In genomic region chr4:2799971-2800690, GRCh38 we compare ENCODE assay signal across 8 cellular contexts. TPM values are rescaled to one million over a fixed set of nuclear protein-coding genes. Genes with fewer than 3 reads are reported as not detected.
DNase-seq lines count a peak whose midpoint lies in the region; ATAC-seq and TF ChIP-seq lines count a peak whose summit lies in the region.

No MANE protein-coding gene starts in this region.

- no peaks in the 10 kb centered on the region for H3K27me3 ChIP-seq in BLaER1 treated with 17β-estradiol and CSF1 and Interleukin-3, amounts not matched to agents 10 nM and 100 nM
- H3K27me3 ChIP-seq in Panc1 (ENCODE audit: control insufficient read depth, insufficient read depth, low read length): no peaks in the 10 kb centered on the region
- H3K27me3 ChIP-seq in effector memory CD4-positive, alpha-beta T cell (replicated peaks; ENCODE audit: control insufficient read depth, insufficient read depth, low read length, poor library complexity, severe bottlenecking): no peaks in the 10 kb centered on the region

- peaks cover 0 to 52% (median 0%) of the 10 kb centered on the region in 11 experiments; a peak in 10 of 22 replicates for H3K36me3 ChIP-seq in BLaER1 treated with 17β-estradiol and CSF1 and Interleukin-3, amounts not matched to agents 10 nM and 100 nM
- no peaks in the 10 kb centered on the region for H3K36me3 ChIP-seq in Panc1 (ENCODE audit: control insufficient read depth, insufficient read depth, low read length)
- no peaks in the 10 kb centered on the region for H3K36me3 ChIP-seq in effector memory CD4-positive, alpha-beta T cell (ENCODE audit: control insufficient read depth, insufficient read depth, low read length)

- in situ Hi-C loops in Panc1 (cut with HindIII; ENCODE audit: low pct_unique_long_range_greater_than_20kb, low sequenced_read_pairs): no loop called here

- peak overlapping the region; percentile 88 to 99 (median 93) for H3K27ac ChIP-seq in BLaER1 treated with 17β-estradiol and CSF1 and Interleukin-3, amounts not matched to agents 10 nM and 100 nM
- H3K27ac ChIP-seq in Panc1 (ENCODE audit: low read length): peak overlapping the region; percentile 89
- peak overlapping the region; percentile 69 for H3K27ac ChIP-seq in effector memory CD4-positive, alpha-beta T cell (ENCODE audit: insufficient read depth, low read length, poor library complexity, severe bottlenecking)

- peak overlapping the region; percentile 98 to 99 (median 99) for H3K27ac Mint-ChIP-seq in nephron

- peaks cover 27% of the 10 kb centered on the region for H3K4me1 Mint-ChIP-seq in nephron

- H4K20me1 ChIP-seq in BLaER1 treated with 17β-estradiol and CSF1 and Interleukin-3, amounts not matched to agents 10 nM and 100 nM: peaks cover 0 to 77% (median 0%) of the 10 kb centered on the region in 11 experiments; a peak in 10 of 22 replicates

- H3K9me3 Mint-ChIP-seq in nephron: no peaks in the 10 kb centered on the region

- H3K4me3 Mint-ChIP-seq in nephron: peak overlapping the region in 2 of 3 experiments; percentile 73 to 76

- H3K36me3 Mint-ChIP-seq in nephron (ENCODE audit: low read depth): no peaks in the 10 kb centered on the region

- H3K9ac ChIP-seq in BLaER1 treated with 17β-estradiol and CSF1 and Interleukin-3, amounts not matched to agents 10 nM and 100 nM: peak overlapping the region; percentile 83 to 96 (median 90)

- peaks cover 3% of the 10 kb centered on the region for H3K27me3 Mint-ChIP-seq in nephron (ENCODE audit: low read depth)

- H3K4me1 ChIP-seq in BLaER1 treated with 17β-estradiol and CSF1 and Interleukin-3, amounts not matched to agents 10 nM and 100 nM: peaks cover 84 to 100% (median 97%) of the 10 kb centered on the region in 10 experiments
- H3K4me1 ChIP-seq in Panc1 (ENCODE audit: control insufficient read depth, insufficient read depth, low read length): peaks cover 81% of the 10 kb centered on the region
- peaks cover 45% of the 10 kb centered on the region for H3K4me1 ChIP-seq in effector memory CD4-positive, alpha-beta T cell (ENCODE audit: control insufficient read depth, insufficient read depth, low read length, poor library complexity, severe bottlenecking)

- ATAC-seq in Panc1: peak; percentile 28

- peak overlapping the region; percentile 93 to 100 (median 99) for H3K4me2 ChIP-seq in BLaER1 treated with 17β-estradiol and CSF1 and Interleukin-3, amounts not matched to agents 10 nM and 100 nM

- intact Hi-C loops in Panc1 (cut with micrococcal nuclease; ENCODE audit: unreplicated experiment): loop anchor here (10.0 kb wide), 1 partner anchor 135 kb away; no protein-coding TSS in a partner anchor

- peak overlapping the region; percentile 41 to 88 (median 74); a peak in 19 of 20 replicates for H3K4me3 ChIP-seq in BLaER1 treated with 17β-estradiol and CSF1 and Interleukin-3, amounts not matched to agents 10 nM and 100 nM
- peak overlapping the region; percentile 29 to 57 for H3K4me3 ChIP-seq in Panc1 (ENCODE audit: low read depth in 2 of 2, low read length in 2 of 2)
- H3K4me3 ChIP-seq in effector memory CD4-positive, alpha-beta T cell (ENCODE audit: insufficient read depth, low read depth, low read length, poor library complexity, severe bottlenecking): peak overlapping the region; percentile 38

- H3K9me3 ChIP-seq in BLaER1 treated with 17β-estradiol and CSF1 and Interleukin-3, amounts not matched to agents 10 nM and 100 nM (replicated peaks in 1 of 11): no peaks in the 10 kb centered on the region
- no peaks in the 10 kb centered on the region for H3K9me3 ChIP-seq in Panc1 (ENCODE audit: control insufficient read depth, insufficient read depth, low read depth, low read length)
- H3K9me3 ChIP-seq in effector memory CD4-positive, alpha-beta T cell (ENCODE audit: control insufficient read depth, low read length): no peaks in the 10 kb centered on the region

- DNase-seq in Panc1 (ENCODE audit: low read depth, low spot score): no peak
- DNase-seq in effector memory CD4-positive, alpha-beta T cell: no peak
- no peak for DNase-seq in activated gamma-delta T cell (lab: John Stamatoyannopoulos, UW)
- DNase-seq in HuH-7.5 (ENCODE audit: low spot score): no peak
- DNase-seq in NOMO-1 treated with dmso at 0.1 percent for 144 hours (lab: John Stamatoyannopoulos, UW; ENCODE audit: unreplicated experiment): no peak
- no peak for DNase-seq in NCI-H524 (lab: John Stamatoyannopoulos, UW)

- no TSS peak for BruUV-seq in Panc1 (replicated peaks; lab: Mats Ljungman, UMichigan)

- POLR2A ChIA-PET in Panc1 (lab: Charles Lee): no interaction called here

- no peak for TF ChIP-seq CTCF in Panc1 (IDR thresholded peaks at IDR 0.05)
- no peak for TF ChIP-seq CTCF in nephron (IDR thresholded peaks at IDR 0.05; ENCODE audit: unreplicated experiment in 3 of 3)

- CTCF ChIA-PET in Panc1 (lab: Charles Lee): interaction anchor here (0.7 kb wide), 1 partner anchor 12 kb away, joined by 7 read pairs; no protein-coding TSS in a partner anchor

RNA-seq across cellular contexts. Expression of gene SH3BP2, which starts 7.2 kb away (rescaled TPM):
- total RNA-seq in Panc1 (2021; ENCODE audit: unreplicated experiment): 93.4 TPM
- polyA plus RNA-seq in Panc1 (2012; ENCODE audit: insufficient read length): 56.2 TPM

RNA-seq across cellular contexts. Expression of gene ADD1, which starts 43.5 kb away (rescaled TPM):
- total RNA-seq in Panc1 (2021; ENCODE audit: unreplicated experiment): 158 TPM
- 126 TPM for polyA plus RNA-seq in Panc1 (2012; ENCODE audit: insufficient read length)

RNA-seq across cellular contexts. Expression of gene TNIP2, which starts 44.0 kb away (rescaled TPM):
- total RNA-seq in Panc1 (2021; ENCODE audit: unreplicated experiment): 60.3 TPM
- 59.6 TPM for polyA plus RNA-seq in Panc1 (2012; ENCODE audit: insufficient read length)
